Comparison of ENCODE assay signal across 29 cellular contexts in the genomic region with DNA sequence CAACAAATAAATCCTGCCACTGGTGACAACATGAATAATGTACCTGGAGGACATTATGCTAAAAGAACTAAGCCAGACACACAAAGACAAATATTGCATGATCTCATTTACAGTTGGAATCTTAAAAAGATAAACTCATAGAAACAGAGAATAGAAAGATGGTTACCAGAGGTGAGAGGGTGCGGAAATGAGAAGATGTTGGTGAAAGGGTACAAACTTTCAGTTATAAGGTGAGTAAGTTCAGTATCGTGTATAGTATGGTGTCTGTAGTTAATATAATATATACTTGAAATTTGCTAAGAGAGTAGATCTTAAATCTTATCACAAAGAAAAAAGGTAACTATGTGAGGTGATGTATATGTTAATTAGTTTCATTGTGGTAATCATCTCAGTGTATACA.
DNase-seq lines count a peak whose midpoint lies in the region; ATAC-seq lines count a peak whose summit lies in the region.
"Had no signal": no experiment of that assay in that cellular context is flagged by ENCODE, and none has a peak within 500 bp of the region (broad histone marks: within the 10 kb centered on the region; RNA-seq: fewer than 3 reads in every experiment).

No MANE protein-coding gene starts in this region.

- H3K9me3 Mint-ChIP-seq in activated T-cell treated with anti-CD3 and anti-CD28 coated beads, Interleukin-2, amount 50 U/mL, for 72 hours = no peaks in the 10 kb centered on the region
- no peaks in the 10 kb centered on the region for H3K9me3 Mint-ChIP-seq in activated T-helper 1 cell treated with anti-CD3 and anti-CD28 coated beads, Interleukin-12 subunit alpha, Interleukin-12 subunit beta, Interleukin-2, Interleukin-4 antibody, amounts not matched to agents 30 ng/mL and 10 ng/mL and 1 ng/mL, durations not matched to agents 14 hours and 24 hours and 36 hours
- H3K9me3 Mint-ChIP-seq: activated T-helper 2 cell treated with anti-CD3 and anti-CD28 coated beads, Interferon-gamma antibody, Interleukin-2, Interleukin-4, amounts not matched to agents 10 μg/mL and 5 μg/mL and 100 μg/mL, durations not matched to agents 14 hours and 24 hours and 36 hours; endodermal cell; type B pancreatic cell had no signal

- no peak for DNase-seq in activated T-cell treated with anti-CD3 and anti-CD28 coated beads, Interleukin-2, amount 50 U/mL, for 72 hours
- no peak for DNase-seq in activated T-cell treated with anti-CD3 and anti-CD28 coated beads, Interleukin-2, amount 50 U/mL, for 1 hour
- DNase-seq in NCI-H226 = no peak
- no peak for DNase-seq in activated T-helper 1 cell treated with anti-CD3 and anti-CD28 coated beads, Interleukin-12 subunit alpha, Interleukin-12 subunit beta, Interleukin-2, Interleukin-4 antibody, amounts not matched to agents 30 ng/mL and 10 ng/mL and 1 ng/mL, durations not matched to agents 14 hours and 24 hours and 36 hours (ENCODE audit: low spot score)
- DNase-seq in amygdala (lab: John Stamatoyannopoulos, UW) = no peak
- DNase-seq: activated CD4-positive, alpha-beta memory T cell treated with anti-CD3 and anti-CD28 coated beads for 36 hours; activated naive CD4-positive, alpha-beta T cell treated with anti-CD3 and anti-CD28 coated beads, Interleukin-2, amount 50 U/mL, for 16 hours; cerebellar nuclear complex; dermis blood vessel endothelial cell; DMS153; endodermal cell; mesenchymal stem cell; NCI-H2029; NCI-H526; nephron progenitor cell; Right ventricle myocardium superior; sigmoid colon; stimulated activated CD4-positive, alpha-beta T cell treated with anti-CD3 and anti-CD28 coated beads, Interleukin-12 subunit alpha, Interleukin-12 subunit beta, amount 100 ng/mL, for 4 hours; stimulated activated CD4-positive, alpha-beta T cell treated with anti-CD3 and anti-CD28 coated beads, Interleukin-4, amount 100 ng/mL, for 1 hour; T-helper 17 cell had no signal

- peak; percentile 50 to 51 for ATAC-seq in activated T-cell treated with anti-CD3 and anti-CD28 coated beads, Interleukin-2, amount 50 U/mL, for 72 hours (replicated peaks in 1 of 2)
- peak; percentile 52 for ATAC-seq in GM21528 (IDR thresholded peaks at IDR 0.05; ENCODE audit: low FRiP score, unreplicated experiment)
- peak; percentile 64 for ATAC-seq in HG03064 (IDR thresholded peaks at IDR 0.05; ENCODE audit: low read depth, unreplicated experiment)
- no peak for ATAC-seq in GM19397 (IDR thresholded peaks at IDR 0.05; ENCODE audit: unreplicated experiment)
- ATAC-seq: left lobe of liver, Panc1, SK-N-SH treated with all-trans-retinoic acid at 6 μM for 48 hours, T-helper 17 cell had no signal

- peaks cover 10% of the 10 kb centered on the region for H3K4me1 Mint-ChIP-seq in activated T-cell treated with anti-CD3 and anti-CD28 coated beads, Interleukin-2, amount 50 U/mL, for 72 hours (ENCODE audit: low read depth)
- no peaks in the 10 kb centered on the region for H3K4me1 Mint-ChIP-seq in activated T-helper 1 cell treated with anti-CD3 and anti-CD28 coated beads, Interleukin-12 subunit alpha, Interleukin-12 subunit beta, Interleukin-2, Interleukin-4 antibody, amounts not matched to agents 30 ng/mL and 10 ng/mL and 1 ng/mL, durations not matched to agents 14 hours and 24 hours and 36 hours (ENCODE audit: low read depth)
- H3K4me1 Mint-ChIP-seq: brain, T-helper 17 cell had no signal

- intact Hi-C loops in activated T-helper 1 cell treated with anti-CD3 and anti-CD28 coated beads, Interleukin-12 subunit alpha, Interleukin-12 subunit beta, Interleukin-2, Interleukin-4 antibody, amounts not matched to agents 30 ng/mL and 10 ng/mL and 1 ng/mL, durations not matched to agents 14 hours and 24 hours and 36 hours (cut with micrococcal nuclease) = no loop called here

- no peak overlapping the region for H3K4me3 Mint-ChIP-seq in activated T-cell treated with anti-CD3 and anti-CD28 coated beads, Interleukin-2, amount 50 U/mL, for 72 hours
- H3K4me3 Mint-ChIP-seq in activated T-helper 1 cell treated with anti-CD3 and anti-CD28 coated beads, Interleukin-12 subunit alpha, Interleukin-12 subunit beta, Interleukin-2, Interleukin-4 antibody, amounts not matched to agents 30 ng/mL and 10 ng/mL and 1 ng/mL, durations not matched to agents 14 hours and 24 hours and 36 hours = no peak overlapping the region
- H3K4me3 Mint-ChIP-seq: activated CD4-positive, alpha-beta memory T cell treated with anti-CD3 and anti-CD28 coated beads for 36 hours; brain; endodermal cell; nephron progenitor cell; T-helper 17 cell; type B pancreatic cell had no signal

- H3K27ac Mint-ChIP-seq in activated T-cell treated with anti-CD3 and anti-CD28 coated beads, Interleukin-2, amount 50 U/mL, for 72 hours = no peak overlapping the region
- no peak overlapping the region for H3K27ac Mint-ChIP-seq in activated T-helper 1 cell treated with anti-CD3 and anti-CD28 coated beads, Interleukin-12 subunit alpha, Interleukin-12 subunit beta, Interleukin-2, Interleukin-4 antibody, amounts not matched to agents 30 ng/mL and 10 ng/mL and 1 ng/mL, durations not matched to agents 14 hours and 24 hours and 36 hours
- H3K27ac Mint-ChIP-seq: activated CD4-positive, alpha-beta memory T cell treated with anti-CD3 and anti-CD28 coated beads for 36 hours; activated T-helper 2 cell treated with anti-CD3 and anti-CD28 coated beads, Interferon-gamma antibody, Interleukin-2, Interleukin-4, amounts not matched to agents 10 μg/mL and 5 μg/mL and 100 μg/mL, durations not matched to agents 14 hours and 24 hours and 36 hours; brain; endodermal cell; nephron progenitor cell; T-helper 17 cell; type B pancreatic cell had no signal

- H3K27me3 Mint-ChIP-seq in activated T-cell treated with anti-CD3 and anti-CD28 coated beads, Interleukin-2, amount 50 U/mL, for 72 hours (ENCODE audit: low read depth) = peaks cover 12% of the 10 kb centered on the region
- peaks cover 5% of the 10 kb centered on the region for H3K27me3 Mint-ChIP-seq in activated T-helper 1 cell treated with anti-CD3 and anti-CD28 coated beads, Interleukin-12 subunit alpha, Interleukin-12 subunit beta, Interleukin-2, Interleukin-4 antibody, amounts not matched to agents 30 ng/mL and 10 ng/mL and 1 ng/mL, durations not matched to agents 14 hours and 24 hours and 36 hours (ENCODE audit: insufficient read depth)
- H3K27me3 Mint-ChIP-seq: type B pancreatic cell had no signal

- no peaks in the 10 kb centered on the region for H3K36me3 Mint-ChIP-seq in activated T-cell treated with anti-CD3 and anti-CD28 coated beads, Interleukin-2, amount 50 U/mL, for 72 hours (ENCODE audit: insufficient read depth in 2 of 2)
- H3K36me3 Mint-ChIP-seq in activated T-helper 1 cell treated with anti-CD3 and anti-CD28 coated beads, Interleukin-12 subunit alpha, Interleukin-12 subunit beta, Interleukin-2, Interleukin-4 antibody, amounts not matched to agents 30 ng/mL and 10 ng/mL and 1 ng/mL, durations not matched to agents 14 hours and 24 hours and 36 hours (ENCODE audit: low read depth) = no peaks in the 10 kb centered on the region
- H3K36me3 Mint-ChIP-seq: activated CD4-positive, alpha-beta memory T cell treated with anti-CD3 and anti-CD28 coated beads for 36 hours; brain; type B pancreatic cell had no signal
